7 cellular contexts compared by ENCODE assay signal in the genomic region with DNA sequence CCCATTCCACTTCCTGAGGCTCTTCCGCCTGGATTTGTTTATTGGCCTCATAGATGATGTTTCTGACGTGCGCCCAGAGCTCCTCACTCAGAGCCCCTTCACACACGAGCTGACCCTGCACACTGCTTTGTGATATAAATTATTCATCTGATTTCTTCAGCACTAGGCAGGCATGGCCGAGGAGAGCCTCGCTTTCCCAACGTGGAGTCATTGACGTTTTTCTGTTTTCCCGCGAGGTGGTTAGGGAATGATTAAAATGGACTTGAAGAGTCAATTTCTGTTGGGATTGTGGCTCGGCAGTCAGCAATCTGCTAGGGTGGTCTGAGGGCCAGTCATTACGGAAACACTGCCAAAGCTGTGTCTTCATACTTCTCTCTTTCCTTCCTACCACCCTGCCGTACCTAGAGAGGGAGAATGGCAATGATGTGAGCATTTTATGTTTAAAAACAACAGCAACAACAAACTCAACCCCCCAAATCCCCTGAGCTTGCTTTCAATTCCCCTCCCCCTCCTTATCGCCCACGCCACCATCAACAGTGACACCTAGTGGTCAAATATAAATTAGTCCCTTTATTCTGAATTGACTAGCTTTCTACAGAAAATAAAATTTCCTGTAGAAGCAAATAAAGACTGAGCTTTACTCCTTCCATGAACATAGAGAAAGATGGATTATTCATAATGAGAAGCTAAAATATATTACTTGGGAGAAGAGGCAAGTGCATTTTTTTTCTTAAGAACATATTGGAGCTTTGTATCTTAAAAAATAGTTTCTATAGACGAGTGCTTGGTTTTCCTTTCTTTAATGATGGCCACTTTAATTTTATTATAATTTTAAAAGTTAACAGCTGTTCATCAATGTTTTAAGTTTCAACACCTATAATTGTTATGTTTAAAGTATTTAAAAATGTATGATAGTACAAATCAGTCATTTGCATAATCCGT.
DNase-seq lines count a peak whose midpoint lies in the region; ATAC-seq, FAIRE-seq and TF ChIP-seq lines count a peak whose summit lies in the region.

No MANE protein-coding gene starts in this region.

- H3K27me3 ChIP-seq in pancreas: peaks cover 0 to 10% (median 0%) of the 10 kb centered on the region in 4 donors

- no peak for TF ChIP-seq EP300 in Ishikawa (IDR thresholded peaks at IDR 0.05; ENCODE audit: borderline replicate concordance)

- H3K9me3 ChIP-seq in pancreas: no peaks in the 10 kb centered on the region

- H3K27ac Mint-ChIP-seq in activated naive CD8-positive, alpha-beta T cell treated with anti-CD3 and anti-CD28 coated beads, Interleukin-2, amount 50 U/mL, for 24 hours: peak overlapping the region; percentile 19

- H3K4me3 ChIP-seq in pancreas: peak overlapping the region in 3 of 4 donors; percentile 19 to 50 (median 33)

- FAIRE-seq in pancreas (lab: Jason Lieb, UNC): peak; percentile 78

- intact Hi-C loops in pancreas (cut with DNase I): no loop called here

- peak overlapping the region; percentile 74 for H3K4me3 Mint-ChIP-seq in activated naive CD8-positive, alpha-beta T cell treated with anti-CD3 and anti-CD28 coated beads, Interleukin-2, amount 50 U/mL, for 24 hours

- no peaks in the 10 kb centered on the region for H3K9me3 Mint-ChIP-seq in activated naive CD8-positive, alpha-beta T cell treated with anti-CD3 and anti-CD28 coated beads, Interleukin-2, amount 50 U/mL, for 24 hours

- WGBS in pancreas, 2 donors: 7 to 11% methylated on average over 17 of the region's 17 CpGs

- H3K36me3 Mint-ChIP-seq in activated naive CD8-positive, alpha-beta T cell treated with anti-CD3 and anti-CD28 coated beads, Interleukin-2, amount 50 U/mL, for 24 hours (ENCODE audit: low read depth): no peaks in the 10 kb centered on the region

- CTCF ChIA-PET in GM10248 (lab: Yijun Ruan, JAX): interaction anchor here (0.7 to 4.0 kb wide), 58 partner anchors 9 to 1234 kb away, joined by 3 to 34 read pairs (median 4); no protein-coding TSS in a partner anchor

- no peaks in the 10 kb centered on the region for H3K36me3 ChIP-seq in pancreas

- peaks cover 11% of the 10 kb centered on the region for H3K4me1 Mint-ChIP-seq in activated naive CD8-positive, alpha-beta T cell treated with anti-CD3 and anti-CD28 coated beads, Interleukin-2, amount 50 U/mL, for 24 hours

- peak; percentile 33 for ATAC-seq in activated naive CD8-positive, alpha-beta T cell treated with anti-CD3 and anti-CD28 coated beads, Interleukin-2, amount 50 U/mL, for 24 hours
- ATAC-seq in pancreas (peak; percentile 84 to 91 (median 88)), GM19324 (IDR thresholded peaks at IDR 0.05; ENCODE audit: low FRiP score, unreplicated experiment) (no peak)

- peak; percentile 56 for TF ChIP-seq CTCF in GM10248 (IDR thresholded peaks at IDR 0.05; ENCODE audit: control extremely low read depth, extremely low read depth, low read depth, missing control alignments)
- peak; percentile 10 to 61 (median 60) for TF ChIP-seq CTCF in pancreas (IDR thresholded peaks at IDR 0.05)

- TF ChIP-seq RAD21 in Ishikawa (IDR thresholded peaks at IDR 0.05; ENCODE audit: low read depth): peak; percentile 90

- POLR2A ChIA-PET in GM10248 (lab: Yijun Ruan, JAX): no interaction called here

- peak overlapping the region in 2 of 4 donors; percentile 24 to 44 for H3K27ac ChIP-seq in pancreas

- no peaks in the 10 kb centered on the region for H3K4me1 ChIP-seq in pancreas

- peaks cover 37% of the 10 kb centered on the region for H3K27me3 Mint-ChIP-seq in activated naive CD8-positive, alpha-beta T cell treated with anti-CD3 and anti-CD28 coated beads, Interleukin-2, amount 50 U/mL, for 24 hours

- DNase-seq in GM10248 (ENCODE audit: extremely low spot score) (peak; percentile 68), OCI-M2 (lab: John Stamatoyannopoulos, UW; ENCODE audit: unreplicated experiment) (peak; percentile 18), glomerular visceral epithelial cell (ENCODE audit: extremely low spot score) (peak; percentile 69), pancreas (peak in 2 of 6 donors; percentile 14 to 21)
- DNase-seq in activated naive CD8-positive, alpha-beta T cell treated with anti-CD3 and anti-CD28 coated beads, Interleukin-2, amount 50 U/mL, for 24 hours: peak; percentile 22

TF ChIP-seq in Ishikawa, 13 proteins besides CTCF, POLR2A, EP300 and RAD21:
- peak; percentile 82 for TF ChIP-seq EGR1 (IDR thresholded peaks at IDR 0.05)
- 0 out of 2 replicates have a peak, but pooled peaks have one; percentile 27 for TF ChIP-seq TCF12 (IDR thresholded peaks at IDR 0.05; ENCODE audit: low read depth)
- TF ChIP-seq NFIC (IDR thresholded peaks at IDR 0.05): 0 out of 2 replicates have a peak, but pooled peaks have one; percentile 4
- TF ChIP-seq YY1 (IDR thresholded peaks at IDR 0.05; ENCODE audit: low read depth): no peak
